Comparison of ENCODE assay signal across 11 cellular contexts in genomic region chr5:150295172-150295611, GRCh38. TPM values are rescaled to one million over a fixed set of nuclear protein-coding genes. Genes with fewer than 3 reads are reported as not detected.
DNase-seq lines count a peak whose midpoint lies in the region; ATAC-seq and TF ChIP-seq lines count a peak whose summit lies in the region.
"Had no signal": no experiment of that assay in that cellular context is flagged by ENCODE, and none has a peak within 500 bp of the region (broad histone marks: within the 10 kb centered on the region; RNA-seq: fewer than 3 reads in every experiment).

No MANE protein-coding gene starts in this region.

- H3K36me3 ChIP-seq in Panc1 (ENCODE audit: control insufficient read depth, insufficient read depth, low read length), result no peaks in the 10 kb centered on the region

- intact Hi-C loops in Panc1 (cut with micrococcal nuclease; ENCODE audit: unreplicated experiment) (no loop called here), sciatic nerve (cut with DNase I) (no loop called here)

- no peaks in the 10 kb centered on the region for H3K27me3 ChIP-seq in Panc1 (ENCODE audit: control insufficient read depth, insufficient read depth, low read length)

- ATAC-seq in Panc1, result peak; percentile 45
- peak; percentile 43 for ATAC-seq in sciatic nerve

- DNase-seq in GM03348 (ENCODE audit: low spot score), result peak; percentile 67
- no peak for DNase-seq in Panc1 (ENCODE audit: low read depth, low spot score)
- peak; percentile 56 for DNase-seq in fibroblast of pulmonary artery (ENCODE audit: low read depth)
- DNase-seq in sciatic nerve (ENCODE audit: low spot score), result peak; percentile 76
- no peak for DNase-seq in GM20000 (ENCODE audit: low spot score)
- no peak for DNase-seq in NCI-H2107 treated with DMSO at 0.1 percent for 48 hours (lab: John Stamatoyannopoulos, UW; ENCODE audit: unreplicated experiment)
- no peak for DNase-seq in germinal center (ENCODE audit: low spot score)
- DNase-seq in stimulated activated CD4-positive, alpha-beta T cell treated with anti-CD3 and anti-CD28 coated beads, Interleukin-4, amount 100 ng/mL, for 24 hours, result no peak
- DNase-seq: NCI-H1092 had no signal

- POLR2A ChIA-PET in Panc1 (lab: Charles Lee), result no interaction called here

- TF ChIP-seq CTCF in Panc1 (IDR thresholded peaks at IDR 0.05) (no peak), fibroblast of pulmonary artery (IDR thresholded peaks at IDR 0.05; ENCODE audit: low read length, missing control alignments) (no peak), GM20000 (IDR thresholded peaks at IDR 0.05; ENCODE audit: extremely low read depth, missing control alignments) (no peak)

- in situ Hi-C loops in Panc1 (cut with HindIII; ENCODE audit: low pct_unique_long_range_greater_than_20kb, low sequenced_read_pairs), result no loop called here

- CTCF ChIA-PET in Panc1 (lab: Charles Lee), result interaction anchor here (0.5 kb wide), 1 partner anchor 131 kb away, joined by 3 read pairs; no protein-coding TSS in a partner anchor

- H3K9me3 ChIP-seq in Panc1 (ENCODE audit: control insufficient read depth, insufficient read depth, low read depth, low read length), result no peaks in the 10 kb centered on the region

- H3K27ac ChIP-seq in Panc1 (ENCODE audit: low read length), result no peak overlapping the region; the same call in 1 of the 2 replicates

- peaks cover 23% of the 10 kb centered on the region for H3K4me1 ChIP-seq in Panc1 (ENCODE audit: control insufficient read depth, insufficient read depth, low read length)

- BruUV-seq in Panc1 (replicated peaks; lab: Mats Ljungman, UMichigan), result no TSS peak

- no peak overlapping the region for H3K4me3 ChIP-seq in Panc1 (ENCODE audit: low read depth in 2 of 2, low read length in 2 of 2)
- no peak overlapping the region for H3K4me3 ChIP-seq in fibroblast of pulmonary artery (replicated peaks; ENCODE audit: low read depth, low read length)
- H3K4me3 ChIP-seq: lung had no signal

RNA-seq across cellular contexts. Expression of gene CAMK2A, which starts 5.6 kb away (rescaled TPM):
- total RNA-seq in Panc1 (2021; ENCODE audit: unreplicated experiment) (0.51 TPM), sciatic nerve (2.5 TPM)
- 0.28 TPM for polyA plus RNA-seq in Panc1 (2012; ENCODE audit: insufficient read length)

RNA-seq across cellular contexts. Expression of gene ARSI, which starts 7.5 kb away (rescaled TPM):
- total RNA-seq in Panc1 (2021; ENCODE audit: unreplicated experiment), result 18.6 TPM
- 16.4 TPM for polyA plus RNA-seq in Panc1 (2012; ENCODE audit: insufficient read length)
- total RNA-seq in sciatic nerve, result 6.3 TPM
- polyA plus RNA-seq: aorta had no signal

Comparison
In these comparisons a context has a peak if more than half of its experiments do, and no peak if none do; other contexts are left out.
1. DNase-seq: peak in GM03348 (single experiment), fibroblast of pulmonary artery (single experiment) and sciatic nerve (single experiment); none in Panc1 (single experiment), GM20000 (single experiment), NCI-H2107 treated with DMSO at 0.1 percent for 48 hours (single experiment), germinal center (single experiment) and stimulated activated CD4-positive, alpha-beta T cell treated with anti-CD3 and anti-CD28 coated beads, Interleukin-4, amount 100 ng/mL, for 24 hours (single experiment).